21 cellular contexts compared by ENCODE assay signal in the genomic region with DNA sequence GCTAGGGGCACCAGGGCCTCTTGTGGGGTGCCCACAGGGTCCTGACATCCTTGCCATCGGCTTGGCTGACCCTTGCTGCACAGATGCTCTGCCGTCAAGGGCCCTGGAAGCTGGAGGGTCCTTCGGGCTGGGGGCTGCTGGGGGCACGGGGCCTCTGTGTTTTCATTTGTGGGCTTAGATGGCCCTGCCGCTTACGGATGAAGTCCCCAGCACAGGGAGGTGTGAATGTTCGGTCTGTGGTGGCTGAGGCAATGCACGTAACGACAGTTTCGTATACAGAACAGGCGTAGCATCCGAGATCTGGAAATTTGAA.
"Had no signal": no experiment of that assay in that cellular context is flagged by ENCODE, and none has a peak within 500 bp of the region (broad histone marks: within the 10 kb centered on the region; RNA-seq: fewer than 3 reads in every experiment).

No MANE protein-coding gene starts in this region.

- ATAC-seq: Panc1, PC-3, SK-N-SH treated with all-trans-retinoic acid at 6 μM for 48 hours had no signal

- H3K27me3 ChIP-seq: MG63, SJCRH30 had no signal

- H3K9me3 ChIP-seq: MG63 had no signal

- H3K27ac ChIP-seq: HL-60, SJCRH30 had no signal

- H3K4me3 ChIP-seq: MG63, SJCRH30 had no signal

- DNase-seq: KBM-7, MG63, NCI-H1092, NCI-H1105 treated with DMSO at 0.1 percent for 48 hours, NCI-H1417 treated with DMSO at 0.1 percent for 48 hours, NCI-H146, NCI-H1694 treated with DMSO at 0.1 percent for 48 hours, NCI-H1930, NCI-H2081, NCI-H2107, NCI-H2227 treated with DMSO at 0.1 percent for 48 hours, NCI-H524, NCI-H526 treated with DMSO at 0.1 percent for 48 hours, NCI-H774, PC-3, Right ventricle myocardium superior, SJCRH30, T-helper 1 cell had no signal
